Comparison of ENCODE assay signal across 2 cellular contexts in the genomic region with DNA sequence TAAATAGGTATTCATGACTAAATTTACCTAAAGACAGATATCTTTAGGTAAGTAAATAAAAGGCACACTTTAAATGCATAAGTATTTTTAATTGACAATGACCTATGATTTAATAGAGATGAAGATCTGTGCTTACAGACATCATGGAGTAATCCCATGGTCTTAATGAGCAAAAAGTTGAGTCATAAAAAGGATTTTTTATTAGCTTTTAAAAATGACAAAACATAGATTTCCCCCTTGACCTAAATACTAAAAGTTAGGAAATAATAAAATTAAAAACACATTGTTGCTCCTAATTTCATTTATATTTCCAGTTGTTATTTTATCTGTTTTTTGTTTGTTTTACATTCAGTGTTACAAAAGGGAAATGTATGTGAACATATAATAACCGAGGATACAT.
TF ChIP-seq lines count a peak whose summit lies in the region.

No MANE protein-coding gene starts in this region.

TF ChIP-seq in SK-N-SH treated with all-trans-retinoic acid at 6 μM for 48 hours, 23 proteins besides CTCF, POLR2A, EP300 and RAD21 (continued from another document):
- TF ChIP-seq, protein P1, sequence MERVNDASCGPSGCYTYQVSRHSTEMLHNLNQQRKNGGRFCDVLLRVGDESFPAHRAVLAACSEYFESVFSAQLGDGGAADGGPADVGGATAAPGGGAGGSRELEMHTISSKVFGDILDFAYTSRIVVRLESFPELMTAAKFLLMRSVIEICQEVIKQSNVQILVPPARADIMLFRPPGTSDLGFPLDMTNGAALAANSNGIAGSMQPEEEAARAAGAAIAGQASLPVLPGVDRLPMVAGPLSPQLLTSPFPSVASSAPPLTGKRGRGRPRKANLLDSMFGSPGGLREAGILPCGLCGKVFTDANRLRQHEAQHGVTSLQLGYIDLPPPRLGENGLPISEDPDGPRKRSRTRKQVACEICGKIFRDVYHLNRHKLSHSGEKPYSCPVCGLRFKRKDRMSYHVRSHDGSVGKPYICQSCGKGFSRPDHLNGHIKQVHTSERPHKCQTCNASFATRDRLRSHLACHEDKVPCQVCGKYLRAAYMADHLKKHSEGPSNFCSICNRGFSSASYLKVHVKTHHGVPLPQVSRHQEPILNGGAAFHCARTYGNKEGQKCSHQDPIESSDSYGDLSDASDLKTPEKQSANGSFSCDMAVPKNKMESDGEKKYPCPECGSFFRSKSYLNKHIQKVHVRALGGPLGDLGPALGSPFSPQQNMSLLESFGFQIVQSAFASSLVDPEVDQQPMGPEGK (CRISPR knock-in tag; IDR thresholded peaks at IDR 0.05; ENCODE audit: borderline replicate concordance), result no peak

TF ChIP-seq in SK-N-SH, 30 proteins besides CTCF, POLR2A, EP300 and RAD21 (continued from another document):
- TF ChIP-seq, protein P2, sequence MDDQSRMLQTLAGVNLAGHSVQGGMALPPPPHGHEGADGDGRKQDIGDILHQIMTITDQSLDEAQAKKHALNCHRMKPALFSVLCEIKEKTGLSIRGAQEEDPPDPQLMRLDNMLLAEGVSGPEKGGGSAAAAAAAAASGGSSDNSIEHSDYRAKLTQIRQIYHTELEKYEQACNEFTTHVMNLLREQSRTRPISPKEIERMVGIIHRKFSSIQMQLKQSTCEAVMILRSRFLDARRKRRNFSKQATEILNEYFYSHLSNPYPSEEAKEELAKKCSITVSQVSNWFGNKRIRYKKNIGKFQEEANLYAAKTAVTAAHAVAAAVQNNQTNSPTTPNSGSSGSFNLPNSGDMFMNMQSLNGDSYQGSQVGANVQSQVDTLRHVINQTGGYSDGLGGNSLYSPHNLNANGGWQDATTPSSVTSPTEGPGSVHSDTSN (IDR thresholded peaks at IDR 0.05), result no peak
- TF ChIP-seq FOXM1 (IDR thresholded peaks at IDR 0.05; ENCODE audit: low read depth) (no peak), GABPA (IDR thresholded peaks at IDR 0.05; ENCODE audit: low read depth) (no peak), MXI1 (IDR thresholded peaks at IDR 0.05; ENCODE audit: low read depth, low read length) (no peak), TEAD4 (IDR thresholded peaks at IDR 0.05; ENCODE audit: borderline replicate concordance, insufficient read depth) (no peak), GATA2 (CRISPR knock-in tag; IDR thresholded peaks at IDR 0.05) (no peak)
- TF ChIP-seq, protein P3, sequence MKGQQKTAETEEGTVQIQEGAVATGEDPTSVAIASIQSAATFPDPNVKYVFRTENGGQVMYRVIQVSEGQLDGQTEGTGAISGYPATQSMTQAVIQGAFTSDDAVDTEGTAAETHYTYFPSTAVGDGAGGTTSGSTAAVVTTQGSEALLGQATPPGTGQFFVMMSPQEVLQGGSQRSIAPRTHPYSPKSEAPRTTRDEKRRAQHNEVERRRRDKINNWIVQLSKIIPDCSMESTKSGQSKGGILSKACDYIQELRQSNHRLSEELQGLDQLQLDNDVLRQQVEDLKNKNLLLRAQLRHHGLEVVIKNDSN (IDR thresholded peaks at IDR 0.05; ENCODE audit: borderline replicate concordance, low read depth), result no peak
- TF ChIP-seq, protein P4, sequence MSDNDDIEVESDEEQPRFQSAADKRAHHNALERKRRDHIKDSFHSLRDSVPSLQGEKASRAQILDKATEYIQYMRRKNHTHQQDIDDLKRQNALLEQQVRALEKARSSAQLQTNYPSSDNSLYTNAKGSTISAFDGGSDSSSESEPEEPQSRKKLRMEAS (IDR thresholded peaks at IDR 0.05; ENCODE audit: low read depth), result no peak
